2 cellular contexts compared by ENCODE assay signal in genomic region chr16:56647641-56648431, GRCh38.
TF ChIP-seq lines count a peak whose summit lies in the region.

No MANE protein-coding gene starts in this region.

TF ChIP-seq in endothelial cell of umbilical vein, 7 proteins besides CTCF, POLR2A, EP300 and RAD21:
- peak; percentile 66 for TF ChIP-seq EZH2 (IDR thresholded peaks at IDR 0.05; ENCODE audit: borderline replicate concordance, low read depth, low read length, severe bottlenecking)
- TF ChIP-seq GATA2 (IDR thresholded peaks at IDR 0.05; ENCODE audit: insufficient read depth, insufficient read length, low read depth, low read length): no peak

TF ChIP-seq in HepG2, 621 proteins besides CTCF, POLR2A, EP300 and RAD21 (continues in another document):
- TF ChIP-seq ZNF44 (CRISPR knock-in tag; IDR thresholded peaks at IDR 0.05): peak; percentile 54; the same call in 1 of the 2 replicates
- TF ChIP-seq ARID4A (CRISPR knock-in tag; IDR thresholded peaks at IDR 0.05; ENCODE audit: borderline replicate concordance): no peak
- TF ChIP-seq ZNF430 (CRISPR knock-in tag; IDR thresholded peaks at IDR 0.05): 0 out of 2 replicates have a peak, but pooled peaks have one; percentile 57
- no peak for TF ChIP-seq ZNF781 (CRISPR knock-in tag; IDR thresholded peaks at IDR 0.05; ENCODE audit: borderline replicate concordance, not compliant biosample characterization)
- TF ChIP-seq HDAC2 (CRISPR knock-in tag; IDR thresholded peaks at IDR 0.05): no peak
- no peak for TF ChIP-seq ASH2L (IDR thresholded peaks at IDR 0.05; ENCODE audit: insufficient read length, low read depth, low read length)
- TF ChIP-seq, protein P1, sequence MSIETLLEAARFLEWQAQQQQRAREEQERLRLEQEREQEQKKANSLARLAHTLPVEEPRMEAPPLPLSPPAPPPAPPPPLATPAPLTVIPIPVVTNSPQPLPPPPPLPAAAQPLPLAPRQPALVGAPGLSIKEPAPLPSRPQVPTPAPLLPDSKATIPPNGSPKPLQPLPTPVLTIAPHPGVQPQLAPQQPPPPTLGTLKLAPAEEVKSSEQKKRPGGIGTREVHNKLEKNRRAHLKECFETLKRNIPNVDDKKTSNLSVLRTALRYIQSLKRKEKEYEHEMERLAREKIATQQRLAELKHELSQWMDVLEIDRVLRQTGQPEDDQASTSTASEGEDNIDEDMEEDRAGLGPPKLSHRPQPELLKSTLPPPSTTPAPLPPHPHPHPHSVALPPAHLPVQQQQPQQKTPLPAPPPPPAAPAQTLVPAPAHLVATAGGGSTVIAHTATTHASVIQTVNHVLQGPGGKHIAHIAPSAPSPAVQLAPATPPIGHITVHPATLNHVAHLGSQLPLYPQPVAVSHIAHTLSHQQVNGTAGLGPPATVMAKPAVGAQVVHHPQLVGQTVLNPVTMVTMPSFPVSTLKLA (IDR thresholded peaks at IDR 0.05): no peak
- TF ChIP-seq ZNF678 (CRISPR knock-in tag; IDR thresholded peaks at IDR 0.05): no peak
- peak; percentile 21; the same call in 1 of the 2 replicates for TF ChIP-seq IRF9 (CRISPR knock-in tag; IDR thresholded peaks at IDR 0.05; ENCODE audit: borderline replicate concordance)
- 0 out of 2 replicates have a peak, but pooled peaks have one; percentile 52 for TF ChIP-seq ZNF512B (CRISPR knock-in tag; IDR thresholded peaks at IDR 0.05; ENCODE audit: borderline replicate concordance)
- peak; percentile 43; the same call in 1 of the 2 replicates for TF ChIP-seq SALL1 (CRISPR knock-in tag; IDR thresholded peaks at IDR 0.05)
- TF ChIP-seq HBP1 (CRISPR knock-in tag; IDR thresholded peaks at IDR 0.05; ENCODE audit: low read depth): no peak
- 0 out of 2 replicates have a peak, but pooled peaks have one; percentile 20 for TF ChIP-seq ZNF33B (CRISPR knock-in tag; IDR thresholded peaks at IDR 0.05)
- TF ChIP-seq, protein P2, sequence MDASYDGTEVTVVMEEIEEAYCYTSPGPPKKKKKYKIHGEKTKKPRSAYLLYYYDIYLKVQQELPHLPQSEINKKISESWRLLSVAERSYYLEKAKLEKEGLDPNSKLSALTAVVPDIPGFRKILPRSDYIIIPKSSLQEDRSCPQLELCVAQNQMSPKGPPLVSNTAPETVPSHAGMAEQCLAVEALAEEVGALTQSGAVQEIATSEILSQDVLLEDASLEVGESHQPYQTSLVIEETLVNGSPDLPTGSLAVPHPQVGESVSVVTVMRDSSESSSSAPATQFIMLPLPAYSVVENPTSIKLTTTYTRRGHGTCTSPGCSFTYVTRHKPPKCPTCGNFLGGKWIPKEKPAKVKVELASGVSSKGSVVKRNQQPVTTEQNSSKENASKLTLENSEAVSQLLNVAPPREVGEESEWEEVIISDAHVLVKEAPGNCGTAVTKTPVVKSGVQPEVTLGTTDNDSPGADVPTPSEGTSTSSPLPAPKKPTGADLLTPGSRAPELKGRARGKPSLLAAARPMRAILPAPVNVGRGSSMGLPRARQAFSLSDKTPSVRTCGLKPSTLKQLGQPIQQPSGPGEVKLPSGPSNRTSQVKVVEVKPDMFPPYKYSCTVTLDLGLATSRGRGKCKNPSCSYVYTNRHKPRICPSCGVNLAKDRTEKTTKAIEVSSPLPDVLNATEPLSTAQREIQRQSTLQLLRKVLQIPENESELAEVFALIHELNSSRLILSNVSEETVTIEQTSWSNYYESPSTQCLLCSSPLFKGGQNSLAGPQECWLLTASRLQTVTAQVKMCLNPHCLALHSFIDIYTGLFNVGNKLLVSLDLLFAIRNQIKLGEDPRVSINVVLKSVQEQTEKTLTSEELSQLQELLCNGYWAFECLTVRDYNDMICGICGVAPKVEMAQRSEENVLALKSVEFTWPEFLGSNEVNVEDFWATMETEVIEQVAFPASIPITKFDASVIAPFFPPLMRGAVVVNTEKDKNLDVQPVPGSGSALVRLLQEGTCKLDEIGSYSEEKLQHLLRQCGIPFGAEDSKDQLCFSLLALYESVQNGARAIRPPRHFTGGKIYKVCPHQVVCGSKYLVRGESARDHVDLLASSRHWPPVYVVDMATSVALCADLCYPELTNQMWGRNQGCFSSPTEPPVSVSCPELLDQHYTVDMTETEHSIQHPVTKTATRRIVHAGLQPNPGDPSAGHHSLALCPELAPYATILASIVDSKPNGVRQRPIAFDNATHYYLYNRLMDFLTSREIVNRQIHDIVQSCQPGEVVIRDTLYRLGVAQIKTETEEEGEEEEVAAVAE (CRISPR knock-in tag; IDR thresholded peaks at IDR 0.05; ENCODE audit: borderline replicate concordance): no peak
- TF ChIP-seq ZNF546 (CRISPR knock-in tag; conservative IDR thresholded peaks at IDR 0.05): no peak
- TF ChIP-seq MXD3 (CRISPR knock-in tag; IDR thresholded peaks at IDR 0.05): 0 out of 2 replicates have a peak, but pooled peaks have one; percentile 27
- TF ChIP-seq ATF7-NPFF (CRISPR knock-in tag; IDR thresholded peaks at IDR 0.05; ENCODE audit: low read depth): 0 out of 2 replicates have a peak, but pooled peaks have one; percentile 45
- TF ChIP-seq MTF1 (CRISPR knock-in tag; IDR thresholded peaks at IDR 0.05): peak; percentile 78; the same call in 1 of the 2 replicates
- TF ChIP-seq, protein P3, sequence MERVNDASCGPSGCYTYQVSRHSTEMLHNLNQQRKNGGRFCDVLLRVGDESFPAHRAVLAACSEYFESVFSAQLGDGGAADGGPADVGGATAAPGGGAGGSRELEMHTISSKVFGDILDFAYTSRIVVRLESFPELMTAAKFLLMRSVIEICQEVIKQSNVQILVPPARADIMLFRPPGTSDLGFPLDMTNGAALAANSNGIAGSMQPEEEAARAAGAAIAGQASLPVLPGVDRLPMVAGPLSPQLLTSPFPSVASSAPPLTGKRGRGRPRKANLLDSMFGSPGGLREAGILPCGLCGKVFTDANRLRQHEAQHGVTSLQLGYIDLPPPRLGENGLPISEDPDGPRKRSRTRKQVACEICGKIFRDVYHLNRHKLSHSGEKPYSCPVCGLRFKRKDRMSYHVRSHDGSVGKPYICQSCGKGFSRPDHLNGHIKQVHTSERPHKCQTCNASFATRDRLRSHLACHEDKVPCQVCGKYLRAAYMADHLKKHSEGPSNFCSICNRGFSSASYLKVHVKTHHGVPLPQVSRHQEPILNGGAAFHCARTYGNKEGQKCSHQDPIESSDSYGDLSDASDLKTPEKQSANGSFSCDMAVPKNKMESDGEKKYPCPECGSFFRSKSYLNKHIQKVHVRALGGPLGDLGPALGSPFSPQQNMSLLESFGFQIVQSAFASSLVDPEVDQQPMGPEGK (CRISPR knock-in tag; IDR thresholded peaks at IDR 0.05): peak; percentile 51; the same call in 1 of the 2 replicates
- no peak for TF ChIP-seq ZNF136 (CRISPR knock-in tag; IDR thresholded peaks at IDR 0.05; ENCODE audit: low read depth)
- no peak for TF ChIP-seq ZNF30 (CRISPR knock-in tag; IDR thresholded peaks at IDR 0.05)
- peak; percentile 34; the same call in 1 of the 2 replicates for TF ChIP-seq ZNF292 (CRISPR knock-in tag; IDR thresholded peaks at IDR 0.05; ENCODE audit: borderline replicate concordance, low read depth)
- no peak for TF ChIP-seq SMARCE1 (IDR thresholded peaks at IDR 0.05; ENCODE audit: borderline replicate concordance)
- no peak for TF ChIP-seq HNRNPUL1 (IDR thresholded peaks at IDR 0.05; ENCODE audit: low read depth, low read length)
- peak; percentile 41; the same call in 1 of the 2 replicates for TF ChIP-seq GABPB1 (CRISPR knock-in tag; IDR thresholded peaks at IDR 0.05)
- peak; percentile 67 for TF ChIP-seq MAX (IDR thresholded peaks at IDR 0.05)
- 0 out of 2 replicates have a peak, but pooled peaks have one; percentile 57 for TF ChIP-seq CC2D1A (CRISPR knock-in tag; IDR thresholded peaks at IDR 0.05)
- TF ChIP-seq PCBP1 (IDR thresholded peaks at IDR 0.05; ENCODE audit: borderline replicate concordance, low read depth, low read length): no peak
- TF ChIP-seq, protein P4, sequence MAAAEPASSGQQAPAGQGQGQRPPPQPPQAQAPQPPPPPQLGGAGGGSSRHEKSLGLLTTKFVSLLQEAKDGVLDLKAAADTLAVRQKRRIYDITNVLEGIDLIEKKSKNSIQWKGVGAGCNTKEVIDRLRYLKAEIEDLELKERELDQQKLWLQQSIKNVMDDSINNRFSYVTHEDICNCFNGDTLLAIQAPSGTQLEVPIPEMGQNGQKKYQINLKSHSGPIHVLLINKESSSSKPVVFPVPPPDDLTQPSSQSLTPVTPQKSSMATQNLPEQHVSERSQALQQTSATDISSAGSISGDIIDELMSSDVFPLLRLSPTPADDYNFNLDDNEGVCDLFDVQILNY (CRISPR knock-in tag; conservative IDR thresholded peaks at IDR 0.05): 0 out of 2 replicates have a peak, but pooled peaks have one; percentile 5
- TF ChIP-seq ZNF224 (CRISPR knock-in tag; IDR thresholded peaks at IDR 0.05): no peak
- TF ChIP-seq KDM2A (CRISPR knock-in tag; IDR thresholded peaks at IDR 0.05; ENCODE audit: borderline replicate concordance, low read depth): peak; percentile 48; the same call in 1 of the 2 replicates
